In genomic region chr16:16861546-16861945, GRCh38 we compare ENCODE assay signal across 8 cellular contexts.
DNase-seq lines count a peak whose midpoint lies in the region; ATAC-seq and TF ChIP-seq lines count a peak whose summit lies in the region.

No MANE protein-coding gene starts in this region.

- H3K27ac ChIP-seq in spleen = no peak overlapping the region

- H3K9me3 ChIP-seq in spleen = no peaks in the 10 kb centered on the region

- WGBS in spleen, 5 donors = 18 to 26% (median 22%) methylated on average over 7 of the region's 7 CpGs

- peaks cover 0 to 14% (median 0%) of the 10 kb centered on the region in 7 donors for H3K27me3 ChIP-seq in spleen (replicated peaks in 1 of 7)

- H3K4me1 ChIP-seq in spleen = no peaks in the 10 kb centered on the region

- intact Hi-C loops in spleen (cut with DNase I; ENCODE audit: low total_unique reads) = no loop called here

- H3K4me3 ChIP-seq in spleen = no peak overlapping the region

- peak; percentile 27 to 78 (median 65) for TF ChIP-seq CTCF in spleen (IDR thresholded peaks at IDR 0.05 in 8 of 11, conservative IDR thresholded peaks at IDR 0.05 in 3 of 11)

- peak; percentile 30 for DNase-seq in DMS153 (lab: John Stamatoyannopoulos, UW)
- peak; percentile 38 for DNase-seq in HuH-7.5 (ENCODE audit: low spot score)
- peak; percentile 49 for DNase-seq in SK-N-DZ (ENCODE audit: low spot score)
- peak; percentile 5 for DNase-seq in activated naive CD8-positive, alpha-beta T cell treated with anti-CD3 and anti-CD28 coated beads, Interleukin-2, amount 50 U/mL, for 16 hours (ENCODE audit: low read depth, low spot score)
- DNase-seq in hepatic stellate cell (ENCODE audit: low spot score) = peak; percentile 39
- no peak for DNase-seq in spleen
- DNase-seq in GF-D8 (lab: John Stamatoyannopoulos, UW) = no peak

- ATAC-seq in HG02973 (IDR thresholded peaks at IDR 0.05; ENCODE audit: unreplicated experiment) = no peak

- no peak for TF ChIP-seq POLR2A in spleen (IDR thresholded peaks at IDR 0.05)

- no peaks in the 10 kb centered on the region for H3K36me3 ChIP-seq in spleen

Comparison
In these comparisons a context has a peak if more than half of its experiments do, and no peak if none do; other contexts are left out.
1. DNase-seq: peak in DMS153 (single experiment), HuH-7.5 (single experiment), SK-N-DZ (single experiment), activated naive CD8-positive, alpha-beta T cell treated with anti-CD3 and anti-CD28 coated beads, Interleukin-2, amount 50 U/mL, for 16 hours (single experiment) and hepatic stellate cell (single experiment); none in spleen (single experiment) and GF-D8 (single experiment).